Comparison of ENCODE assay signal across 8 cellular contexts in the genomic region with DNA sequence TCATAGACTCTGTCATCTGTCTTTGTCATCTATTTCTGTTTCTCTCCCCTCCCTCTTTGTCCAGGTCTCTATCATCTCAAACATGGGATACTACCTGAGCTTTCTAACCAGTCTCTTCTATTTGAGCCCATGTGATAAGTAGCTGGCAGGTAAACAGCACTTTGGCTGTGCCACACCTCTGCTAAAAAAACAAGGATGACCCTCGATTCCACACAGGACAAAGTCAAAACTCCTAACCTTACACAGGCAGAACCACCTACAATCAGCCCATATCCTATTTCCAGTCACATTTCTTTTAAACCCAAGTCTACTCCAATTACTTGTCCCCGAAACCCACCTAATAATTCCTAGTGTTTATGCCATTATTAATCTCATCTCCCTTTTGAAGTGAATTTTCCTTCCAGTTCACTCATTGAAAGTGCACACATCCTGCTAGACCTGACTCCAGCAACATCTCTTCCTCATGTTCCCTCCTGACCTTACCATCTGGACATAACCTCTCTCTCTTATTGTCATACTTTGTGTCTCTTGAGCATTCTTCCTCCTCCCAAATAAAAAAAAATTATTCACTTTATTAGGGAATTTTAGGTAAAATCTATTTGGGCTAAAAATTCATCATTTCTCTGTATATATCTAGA.
"Had no signal": no experiment of that assay in that cellular context is flagged by ENCODE, and none has a peak within 500 bp of the region (broad histone marks: within the 10 kb centered on the region; RNA-seq: fewer than 3 reads in every experiment).

No MANE protein-coding gene starts in this region.

- ATAC-seq: GM12878 had no signal

- FAIRE-seq: G401.6, GM12878, GM12891, GM12892, GM18507, GM19239 had no signal

- H3K4me3 ChIP-seq: GM12878 had no signal

- DNase-seq: GDM1, GF-D8 had no signal
